ENCODE assay signal across 25 cellular contexts in the genomic region with DNA sequence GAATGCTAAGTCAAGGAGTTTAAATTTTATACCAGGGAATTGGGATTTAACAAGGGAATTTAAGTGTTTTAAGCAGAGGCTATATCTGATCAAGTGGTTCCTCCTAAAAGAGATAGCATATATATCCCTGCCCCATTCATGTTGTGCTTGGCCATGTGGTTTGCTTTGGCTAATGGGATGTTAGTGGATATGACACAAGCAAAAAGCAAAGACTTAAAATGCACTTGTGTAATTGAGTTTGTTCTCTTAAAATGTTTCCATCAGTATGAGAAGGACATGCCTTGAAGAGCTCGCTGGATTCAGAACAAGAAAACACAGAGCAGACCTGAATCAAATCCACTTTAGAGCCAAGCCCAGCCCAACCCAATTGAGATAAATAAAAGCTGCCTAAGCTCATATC. TPM values are rescaled to one million over a fixed set of nuclear protein-coding genes. Genes with fewer than 3 reads are reported as not detected.
"Had no signal": no experiment of that assay in that cellular context is flagged by ENCODE, and none has a peak within 500 bp of the region (broad histone marks: within the 10 kb centered on the region; RNA-seq: fewer than 3 reads in every experiment).

No MANE protein-coding gene starts in this region.

- H3K36me3 ChIP-seq: colonic mucosa, esophagus muscularis mucosa, esophagus squamous epithelium, gastrocnemius medialis, gastroesophageal sphincter, heart left ventricle, heart right ventricle had no signal

- H3K4me1 ChIP-seq: colonic mucosa, esophagus muscularis mucosa, esophagus squamous epithelium, foreskin keratinocyte, gastrocnemius medialis, gastroesophageal sphincter, heart left ventricle, heart right ventricle had no signal

- H3K27me3 ChIP-seq: colonic mucosa, esophagus muscularis mucosa, esophagus squamous epithelium, foreskin keratinocyte, gastrocnemius medialis, gastroesophageal sphincter, heart left ventricle, heart right ventricle had no signal

- H3K4me3 ChIP-seq: colonic mucosa, coronary artery, dorsolateral prefrontal cortex, esophagus muscularis mucosa, esophagus squamous epithelium, gastrocnemius medialis, gastroesophageal sphincter, heart left ventricle, heart right ventricle had no signal

- DNase-seq: colonic mucosa; cortex of kidney; dermis blood vessel endothelial cell; dorsolateral prefrontal cortex; effector CD4-positive, alpha-beta T cell; effector CD8-positive, alpha-beta T cell; effector memory CD4-positive, alpha-beta T cell; effector memory CD8-positive, alpha-beta T cell; endodermal cell; erythroblast; esophagus squamous epithelium; foreskin fibroblast; foreskin keratinocyte; foreskin melanocyte; gastrocnemius medialis; glutamatergic neuron; head of caudate nucleus; heart left ventricle; heart right ventricle had no signal

- H3K27ac ChIP-seq: colonic mucosa, coronary artery, dorsolateral prefrontal cortex, epithelial cell of prostate, esophagus muscularis mucosa, esophagus squamous epithelium, foreskin keratinocyte, gastrocnemius medialis, gastroesophageal sphincter, heart left ventricle, heart right ventricle had no signal

RNA-seq across cellular contexts. Expression of gene C1orf87, which starts 22.4 kb away (rescaled TPM):
- polyA plus RNA-seq: endothelial cell of umbilical vein, esophagus, foreskin keratinocyte, heart left ventricle, heart right ventricle had no signal
